8 cellular contexts compared by ENCODE assay signal in genomic region chr6:149942461-149942829, GRCh38. TPM values are rescaled to one million over a fixed set of nuclear protein-coding genes. Genes with fewer than 3 reads are reported as not detected.
A peak's percentile ranks its signal among the peaks of the same experiment; 100 is the strongest.
DNase-seq lines count a peak whose midpoint lies in the region; ATAC-seq and TF ChIP-seq lines count a peak whose summit lies in the region.

No MANE protein-coding gene starts in this region.

- TF ChIP-seq CTCF in testis (IDR thresholded peaks at IDR 0.05) (no peak), foreskin keratinocyte (conservative IDR thresholded peaks at IDR 0.05) (no peak)

- no peak for DNase-seq in activated CD4-positive, alpha-beta T cell treated with anti-CD3 and anti-CD28 coated beads, Interleukin-2, amount 10 ng/mL, durations not matched to agents 24 days and 14 days
- no peak for DNase-seq in activated CD4-positive, alpha-beta T cell treated with anti-CD3 and anti-CD28 coated beads for 4 hours
- DNase-seq in activated naive CD8-positive, alpha-beta T cell treated with anti-CD3 and anti-CD28 coated beads for 36 hours = no peak
- no peak for DNase-seq in testis
- no peak for DNase-seq in foreskin keratinocyte
- DNase-seq in NCI-H1048 (lab: John Stamatoyannopoulos, UW) = no peak
- no peak for DNase-seq in NK-92 treated with Interleukin-12 subunit alpha and Interleukin-12 subunit beta, amount 100 ng/mL, for 24 hours (lab: John Stamatoyannopoulos, UW)

- H3K27ac ChIP-seq in iPS-20b (ENCODE audit: low read length) = no peak overlapping the region
- H3K27ac ChIP-seq in testis = no peak overlapping the region
- no peak overlapping the region for H3K27ac ChIP-seq in foreskin keratinocyte

- peaks cover 67% of the 10 kb centered on the region for H3K27me3 Mint-ChIP-seq in activated CD4-positive, alpha-beta T cell treated with anti-CD3 and anti-CD28 coated beads, Interleukin-2, amount 10 ng/mL, durations not matched to agents 24 days and 14 days
- peaks cover 68% of the 10 kb centered on the region for H3K27me3 Mint-ChIP-seq in activated naive CD8-positive, alpha-beta T cell treated with anti-CD3 and anti-CD28 coated beads for 36 hours

- peak overlapping the region; percentile 85 for H3K4me3 Mint-ChIP-seq in activated CD4-positive, alpha-beta T cell treated with anti-CD3 and anti-CD28 coated beads, Interleukin-2, amount 10 ng/mL, durations not matched to agents 24 days and 14 days
- H3K4me3 Mint-ChIP-seq in activated naive CD8-positive, alpha-beta T cell treated with anti-CD3 and anti-CD28 coated beads for 36 hours = peak overlapping the region; percentile 84

- H3K4me3 ChIP-seq in iPS-20b (ENCODE audit: low read length) (peak overlapping the region; percentile 79; the same call in 1 of the 2 replicates), testis (peak overlapping the region; percentile 40 to 65)

- H3K9ac ChIP-seq in iPS-20b (ENCODE audit: low read depth, low read length) = no peak overlapping the region

- H3K27me3 ChIP-seq in iPS-20b (ENCODE audit: insufficient read depth, low read length) (peaks cover 78% of the 10 kb centered on the region), testis (peaks cover 7% of the 10 kb centered on the region), foreskin keratinocyte (peaks cover 20% of the 10 kb centered on the region)

- H3K9me3 ChIP-seq in iPS-20b (ENCODE audit: insufficient read depth, low read depth, low read length) (peaks cover 9% of the 10 kb centered on the region; the same call in 1 of the 2 replicates), testis (no peaks in the 10 kb centered on the region)

- no peaks in the 10 kb centered on the region for H3K36me3 ChIP-seq in iPS-20b (ENCODE audit: insufficient read depth, low read depth, low read length)
- no peaks in the 10 kb centered on the region for H3K36me3 ChIP-seq in testis (ENCODE audit: low read depth, missing control alignments)

- peaks cover 32% of the 10 kb centered on the region for H3K4me1 Mint-ChIP-seq in activated CD4-positive, alpha-beta T cell treated with anti-CD3 and anti-CD28 coated beads, Interleukin-2, amount 10 ng/mL, durations not matched to agents 24 days and 14 days
- H3K4me1 Mint-ChIP-seq in activated naive CD8-positive, alpha-beta T cell treated with anti-CD3 and anti-CD28 coated beads for 36 hours = peaks cover 34% of the 10 kb centered on the region

- peaks cover 2% of the 10 kb centered on the region for H3K36me3 Mint-ChIP-seq in activated CD4-positive, alpha-beta T cell treated with anti-CD3 and anti-CD28 coated beads, Interleukin-2, amount 10 ng/mL, durations not matched to agents 24 days and 14 days (ENCODE audit: low read depth)
- no peaks in the 10 kb centered on the region for H3K36me3 Mint-ChIP-seq in activated naive CD8-positive, alpha-beta T cell treated with anti-CD3 and anti-CD28 coated beads for 36 hours

- peak overlapping the region; percentile 58 for H3K27ac Mint-ChIP-seq in activated CD4-positive, alpha-beta T cell treated with anti-CD3 and anti-CD28 coated beads, Interleukin-2, amount 10 ng/mL, durations not matched to agents 24 days and 14 days
- no peak overlapping the region for H3K27ac Mint-ChIP-seq in activated naive CD8-positive, alpha-beta T cell treated with anti-CD3 and anti-CD28 coated beads for 36 hours

- intact Hi-C loops in activated CD4-positive, alpha-beta T cell treated with anti-CD3 and anti-CD28 coated beads, Interleukin-2, amount 10 ng/mL, durations not matched to agents 24 days and 14 days (cut with micrococcal nuclease) = no loop called here
- intact Hi-C loops in testis (cut with DNase I; ENCODE audit: low total_unique reads) = loop anchor here (5.0 kb wide), 1 partner anchor 75 kb away; no protein-coding TSS in a partner anchor

- H3K9me3 Mint-ChIP-seq in activated CD4-positive, alpha-beta T cell treated with anti-CD3 and anti-CD28 coated beads, Interleukin-2, amount 10 ng/mL, durations not matched to agents 24 days and 14 days = no peaks in the 10 kb centered on the region
- no peaks in the 10 kb centered on the region for H3K9me3 Mint-ChIP-seq in activated naive CD8-positive, alpha-beta T cell treated with anti-CD3 and anti-CD28 coated beads for 36 hours

- TF ChIP-seq POLR2A in testis (IDR thresholded peaks at IDR 0.05) = no peak

- 28 to 40% methylated on average over 9 to 13 of the region's 13 CpGs for WGBS in testis, 2 donors

- ATAC-seq in foreskin keratinocyte = no peak

- H3K4me1 ChIP-seq in iPS-20b (ENCODE audit: insufficient read depth, low read length) (no peaks in the 10 kb centered on the region; the same call in 1 of the 2 replicates), testis (peaks cover 10% of the 10 kb centered on the region), foreskin keratinocyte (no peaks in the 10 kb centered on the region)

RNA-seq across cellular contexts. Expression of gene ULBP2, which starts 0.6 kb away (rescaled TPM):
- 0.40 and 0.47 TPM in 2 replicates for total RNA-seq in activated CD4-positive, alpha-beta T cell treated with anti-CD3 and anti-CD28 coated beads, Interleukin-2, amount 10 ng/mL, durations not matched to agents 24 days and 14 days
- under 1 TPM; 0.43 to 0.62 TPM for total RNA-seq in activated naive CD8-positive, alpha-beta T cell treated with anti-CD3 and anti-CD28 coated beads for 36 hours
- total RNA-seq in testis (1 to 10 TPM; 1.5 to 2.0 TPM), foreskin keratinocyte (8.3 and 10.6 TPM in 2 replicates)
- polyA plus RNA-seq in testis (ENCODE audit: insufficient read depth, low read depth, low replicate concordance) (1.9 TPM), foreskin keratinocyte (9.8 and 9.9 TPM in 2 replicates)

RNA-seq across cellular contexts. Expression of gene RAET1G, which starts 19.5 kb away (rescaled TPM):
- not detected in 2 replicates for total RNA-seq in activated CD4-positive, alpha-beta T cell treated with anti-CD3 and anti-CD28 coated beads, Interleukin-2, amount 10 ng/mL, durations not matched to agents 24 days and 14 days
- not detected for total RNA-seq in activated naive CD8-positive, alpha-beta T cell treated with anti-CD3 and anti-CD28 coated beads for 36 hours
- not detected for total RNA-seq in testis
- 0.30 TPM for polyA plus RNA-seq in testis (ENCODE audit: insufficient read depth, low read depth, low replicate concordance)
- 1.0 and 1.2 TPM in 2 replicates for total RNA-seq in foreskin keratinocyte
- 1.1 and 1.8 TPM in 2 replicates for polyA plus RNA-seq in foreskin keratinocyte

RNA-seq across cellular contexts. Expression of gene ULBP1, which starts 21.3 kb away (rescaled TPM):
- 0.49 and 0.76 TPM in 2 replicates for total RNA-seq in activated CD4-positive, alpha-beta T cell treated with anti-CD3 and anti-CD28 coated beads, Interleukin-2, amount 10 ng/mL, durations not matched to agents 24 days and 14 days
- total RNA-seq in activated naive CD8-positive, alpha-beta T cell treated with anti-CD3 and anti-CD28 coated beads for 36 hours = 1 to 10 TPM; 2.8 to 2.9 TPM
- 1 to 10 TPM; 4.7 to 5.9 TPM for total RNA-seq in testis
- 2.3 TPM for polyA plus RNA-seq in testis (ENCODE audit: insufficient read depth, low read depth, low replicate concordance)
- total RNA-seq in foreskin keratinocyte = 1.9 and 6.4 TPM in 2 replicates
- polyA plus RNA-seq in foreskin keratinocyte = 0.93 and 2.9 TPM in 2 replicates

RNA-seq across cellular contexts. Expression of gene RAET1E, which starts 44.5 kb away (rescaled TPM):
- not detected in 2 replicates for total RNA-seq in activated CD4-positive, alpha-beta T cell treated with anti-CD3 and anti-CD28 coated beads, Interleukin-2, amount 10 ng/mL, durations not matched to agents 24 days and 14 days
- not detected for total RNA-seq in activated naive CD8-positive, alpha-beta T cell treated with anti-CD3 and anti-CD28 coated beads for 36 hours
- total RNA-seq in testis (under 1 TPM; 0.31 TPM), foreskin keratinocyte (1.1 and 1.5 TPM in 2 replicates)
- polyA plus RNA-seq in testis (ENCODE audit: insufficient read depth, low read depth, low replicate concordance) (0.30 TPM), foreskin keratinocyte (0.97 and 1.1 TPM in 2 replicates)
